ENCODE assay signal across 1 cellular context in genomic region chr20:17674722-17675518, GRCh38.
TF ChIP-seq lines count a peak whose summit lies in the region.

No MANE protein-coding gene starts in this region.

TF ChIP-seq in HepG2, 621 proteins besides CTCF, POLR2A, EP300 and RAD21 (continued from another document and continues in another):
- TF ChIP-seq AKNA (CRISPR knock-in tag; IDR thresholded peaks at IDR 0.05; ENCODE audit: borderline replicate concordance) (no peak), PCBP2 (optimal IDR thresholded peaks at IDR 0.05; ENCODE audit: low read depth, low read length, poor library complexity, severe bottlenecking) (peak; percentile 42), POLR2AphosphoS2 (IDR thresholded peaks at IDR 0.05; ENCODE audit: low read depth, low read length) (peak; percentile 93), ZNF451 (CRISPR knock-in tag; IDR thresholded peaks at IDR 0.05) (no peak), POLR2G (IDR thresholded peaks at IDR 0.05; ENCODE audit: low read depth, low read length) (0 out of 2 replicates have a peak, but pooled peaks have one; percentile 16), ZIK1 (CRISPR knock-in tag; IDR thresholded peaks at IDR 0.05; ENCODE audit: borderline replicate concordance, low read depth) (no peak), ZNF276 (CRISPR knock-in tag; IDR thresholded peaks at IDR 0.05; ENCODE audit: low read depth) (0 out of 2 replicates have a peak, but pooled peaks have one; percentile 8), SP5 (CRISPR knock-in tag; IDR thresholded peaks at IDR 0.05; ENCODE audit: borderline replicate concordance, low read depth) (no peak), NFE2L2 (IDR thresholded peaks at IDR 0.05; ENCODE audit: low read length) (no peak), RFX1 (IDR thresholded peaks at IDR 0.05) (no peak), MBD4 (IDR thresholded peaks at IDR 0.05; ENCODE audit: borderline replicate concordance, low read length) (no peak), AKAP8 (CRISPR knock-in tag; IDR thresholded peaks at IDR 0.05) (no peak; the same call in 1 of the 2 replicates), ZKSCAN5 (CRISPR knock-in tag; IDR thresholded peaks at IDR 0.05) (no peak), JUND (CRISPR knock-in tag; IDR thresholded peaks at IDR 0.05) (no peak), ETV6 (CRISPR knock-in tag; conservative IDR thresholded peaks at IDR 0.05) (no peak), USF2 (IDR thresholded peaks at IDR 0.05; ENCODE audit: low read depth, low read length) (no peak), USF2 (CRISPR knock-in tag; IDR thresholded peaks at IDR 0.05; ENCODE audit: borderline replicate concordance) (no peak), RFXAP (CRISPR knock-in tag; IDR thresholded peaks at IDR 0.05; ENCODE audit: borderline replicate concordance) (no peak), HIVEP1 (CRISPR knock-in tag; IDR thresholded peaks at IDR 0.05) (no peak)
- TF ChIP-seq, protein P1, sequence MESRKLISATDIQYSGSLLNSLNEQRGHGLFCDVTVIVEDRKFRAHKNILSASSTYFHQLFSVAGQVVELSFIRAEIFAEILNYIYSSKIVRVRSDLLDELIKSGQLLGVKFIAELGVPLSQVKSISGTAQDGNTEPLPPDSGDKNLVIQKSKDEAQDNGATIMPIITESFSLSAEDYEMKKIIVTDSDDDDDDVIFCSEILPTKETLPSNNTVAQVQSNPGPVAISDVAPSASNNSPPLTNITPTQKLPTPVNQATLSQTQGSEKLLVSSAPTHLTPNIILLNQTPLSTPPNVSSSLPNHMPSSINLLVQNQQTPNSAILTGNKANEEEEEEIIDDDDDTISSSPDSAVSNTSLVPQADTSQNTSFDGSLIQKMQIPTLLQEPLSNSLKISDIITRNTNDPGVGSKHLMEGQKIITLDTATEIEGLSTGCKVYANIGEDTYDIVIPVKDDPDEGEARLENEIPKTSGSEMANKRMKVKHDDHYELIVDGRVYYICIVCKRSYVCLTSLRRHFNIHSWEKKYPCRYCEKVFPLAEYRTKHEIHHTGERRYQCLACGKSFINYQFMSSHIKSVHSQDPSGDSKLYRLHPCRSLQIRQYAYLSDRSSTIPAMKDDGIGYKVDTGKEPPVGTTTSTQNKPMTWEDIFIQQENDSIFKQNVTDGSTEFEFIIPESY (CRISPR knock-in tag; IDR thresholded peaks at IDR 0.05) = no peak
- TF ChIP-seq, protein P2, sequence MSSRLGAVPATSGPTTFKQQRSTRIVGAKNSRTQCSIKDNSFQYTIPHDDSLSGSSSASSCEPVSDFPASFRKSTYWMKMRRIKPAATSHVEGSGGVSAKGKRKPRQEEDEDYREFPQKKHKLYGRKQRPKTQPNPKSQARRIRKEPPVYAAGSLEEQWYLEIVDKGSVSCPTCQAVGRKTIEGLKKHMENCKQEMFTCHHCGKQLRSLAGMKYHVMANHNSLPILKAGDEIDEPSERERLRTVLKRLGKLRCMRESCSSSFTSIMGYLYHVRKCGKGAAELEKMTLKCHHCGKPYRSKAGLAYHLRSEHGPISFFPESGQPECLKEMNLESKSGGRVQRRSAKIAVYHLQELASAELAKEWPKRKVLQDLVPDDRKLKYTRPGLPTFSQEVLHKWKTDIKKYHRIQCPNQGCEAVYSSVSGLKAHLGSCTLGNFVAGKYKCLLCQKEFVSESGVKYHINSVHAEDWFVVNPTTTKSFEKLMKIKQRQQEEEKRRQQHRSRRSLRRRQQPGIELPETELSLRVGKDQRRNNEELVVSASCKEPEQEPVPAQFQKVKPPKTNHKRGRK (CRISPR knock-in tag; IDR thresholded peaks at IDR 0.05) = no peak
- TF ChIP-seq, protein P3, sequence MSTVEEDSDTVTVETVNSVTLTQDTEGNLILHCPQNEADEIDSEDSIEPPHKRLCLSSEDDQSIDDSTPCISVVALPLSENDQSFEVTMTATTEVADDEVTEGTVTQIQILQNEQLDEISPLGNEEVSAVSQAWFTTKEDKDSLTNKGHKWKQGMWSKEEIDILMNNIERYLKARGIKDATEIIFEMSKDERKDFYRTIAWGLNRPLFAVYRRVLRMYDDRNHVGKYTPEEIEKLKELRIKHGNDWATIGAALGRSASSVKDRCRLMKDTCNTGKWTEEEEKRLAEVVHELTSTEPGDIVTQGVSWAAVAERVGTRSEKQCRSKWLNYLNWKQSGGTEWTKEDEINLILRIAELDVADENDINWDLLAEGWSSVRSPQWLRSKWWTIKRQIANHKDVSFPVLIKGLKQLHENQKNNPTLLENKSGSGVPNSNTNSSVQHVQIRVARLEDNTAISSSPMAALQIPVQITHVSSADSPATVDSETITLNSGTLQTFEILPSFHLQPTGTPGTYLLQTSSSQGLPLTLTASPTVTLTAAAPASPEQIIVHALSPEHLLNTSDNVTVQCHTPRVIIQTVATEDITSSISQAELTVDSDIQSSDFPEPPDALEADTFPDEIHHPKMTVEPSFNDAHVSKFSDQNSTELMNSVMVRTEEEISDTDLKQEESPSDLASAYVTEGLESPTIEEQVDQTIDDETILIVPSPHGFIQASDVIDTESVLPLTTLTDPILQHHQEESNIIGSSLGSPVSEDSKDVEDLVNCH (CRISPR knock-in tag; IDR thresholded peaks at IDR 0.05) = no peak
- TF ChIP-seq, protein P4, sequence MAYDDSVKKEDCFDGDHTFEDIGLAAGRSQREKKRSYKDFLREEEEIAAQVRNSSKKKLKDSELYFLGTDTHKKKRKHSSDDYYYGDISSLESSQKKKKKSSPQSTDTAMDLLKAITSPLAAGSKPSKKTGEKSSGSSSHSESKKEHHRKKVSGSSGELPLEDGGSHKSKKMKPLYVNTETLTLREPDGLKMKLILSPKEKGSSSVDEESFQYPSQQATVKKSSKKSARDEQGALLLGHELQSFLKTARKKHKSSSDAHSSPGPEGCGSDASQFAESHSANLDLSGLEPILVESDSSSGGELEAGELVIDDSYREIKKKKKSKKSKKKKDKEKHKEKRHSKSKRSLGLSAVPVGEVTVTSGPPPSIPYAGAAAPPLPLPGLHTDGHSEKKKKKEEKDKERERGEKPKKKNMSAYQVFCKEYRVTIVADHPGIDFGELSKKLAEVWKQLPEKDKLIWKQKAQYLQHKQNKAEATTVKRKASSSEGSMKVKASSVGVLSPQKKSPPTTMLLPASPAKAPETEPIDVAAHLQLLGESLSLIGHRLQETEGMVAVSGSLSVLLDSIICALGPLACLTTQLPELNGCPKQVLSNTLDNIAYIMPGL (CRISPR knock-in tag; IDR thresholded peaks at IDR 0.05; ENCODE audit: borderline replicate concordance in 1 of 2, low read depth in 1 of 2) = no peak
- TF ChIP-seq, protein P5, sequence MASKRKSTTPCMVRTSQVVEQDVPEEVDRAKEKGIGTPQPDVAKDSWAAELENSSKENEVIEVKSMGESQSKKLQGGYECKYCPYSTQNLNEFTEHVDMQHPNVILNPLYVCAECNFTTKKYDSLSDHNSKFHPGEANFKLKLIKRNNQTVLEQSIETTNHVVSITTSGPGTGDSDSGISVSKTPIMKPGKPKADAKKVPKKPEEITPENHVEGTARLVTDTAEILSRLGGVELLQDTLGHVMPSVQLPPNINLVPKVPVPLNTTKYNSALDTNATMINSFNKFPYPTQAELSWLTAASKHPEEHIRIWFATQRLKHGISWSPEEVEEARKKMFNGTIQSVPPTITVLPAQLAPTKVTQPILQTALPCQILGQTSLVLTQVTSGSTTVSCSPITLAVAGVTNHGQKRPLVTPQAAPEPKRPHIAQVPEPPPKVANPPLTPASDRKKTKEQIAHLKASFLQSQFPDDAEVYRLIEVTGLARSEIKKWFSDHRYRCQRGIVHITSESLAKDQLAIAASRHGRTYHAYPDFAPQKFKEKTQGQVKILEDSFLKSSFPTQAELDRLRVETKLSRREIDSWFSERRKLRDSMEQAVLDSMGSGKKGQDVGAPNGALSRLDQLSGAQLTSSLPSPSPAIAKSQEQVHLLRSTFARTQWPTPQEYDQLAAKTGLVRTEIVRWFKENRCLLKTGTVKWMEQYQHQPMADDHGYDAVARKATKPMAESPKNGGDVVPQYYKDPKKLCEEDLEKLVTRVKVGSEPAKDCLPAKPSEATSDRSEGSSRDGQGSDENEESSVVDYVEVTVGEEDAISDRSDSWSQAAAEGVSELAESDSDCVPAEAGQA (IDR thresholded peaks at IDR 0.05; ENCODE audit: low read depth) = no peak
- TF ChIP-seq, protein P5 (CRISPR knock-in tag; IDR thresholded peaks at IDR 0.05; ENCODE audit: borderline replicate concordance) = no peak
- TF ChIP-seq, protein P6, sequence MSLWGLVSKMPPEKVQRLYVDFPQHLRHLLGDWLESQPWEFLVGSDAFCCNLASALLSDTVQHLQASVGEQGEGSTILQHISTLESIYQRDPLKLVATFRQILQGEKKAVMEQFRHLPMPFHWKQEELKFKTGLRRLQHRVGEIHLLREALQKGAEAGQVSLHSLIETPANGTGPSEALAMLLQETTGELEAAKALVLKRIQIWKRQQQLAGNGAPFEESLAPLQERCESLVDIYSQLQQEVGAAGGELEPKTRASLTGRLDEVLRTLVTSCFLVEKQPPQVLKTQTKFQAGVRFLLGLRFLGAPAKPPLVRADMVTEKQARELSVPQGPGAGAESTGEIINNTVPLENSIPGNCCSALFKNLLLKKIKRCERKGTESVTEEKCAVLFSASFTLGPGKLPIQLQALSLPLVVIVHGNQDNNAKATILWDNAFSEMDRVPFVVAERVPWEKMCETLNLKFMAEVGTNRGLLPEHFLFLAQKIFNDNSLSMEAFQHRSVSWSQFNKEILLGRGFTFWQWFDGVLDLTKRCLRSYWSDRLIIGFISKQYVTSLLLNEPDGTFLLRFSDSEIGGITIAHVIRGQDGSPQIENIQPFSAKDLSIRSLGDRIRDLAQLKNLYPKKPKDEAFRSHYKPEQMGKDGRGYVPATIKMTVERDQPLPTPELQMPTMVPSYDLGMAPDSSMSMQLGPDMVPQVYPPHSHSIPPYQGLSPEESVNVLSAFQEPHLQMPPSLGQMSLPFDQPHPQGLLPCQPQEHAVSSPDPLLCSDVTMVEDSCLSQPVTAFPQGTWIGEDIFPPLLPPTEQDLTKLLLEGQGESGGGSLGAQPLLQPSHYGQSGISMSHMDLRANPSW (CRISPR knock-in tag; IDR thresholded peaks at IDR 0.05; ENCODE audit: borderline replicate concordance) = no peak
